Comparison of ENCODE assay signal across 8 cellular contexts in genomic region chr18:20950827-20951226, GRCh38.
DNase-seq lines count a peak whose midpoint lies in the region; ATAC-seq and TF ChIP-seq lines count a peak whose summit lies in the region.
"Not testable (repeated sequence)": the region's sequence is repeated elsewhere in the genome, so short reads cannot be mapped to it uniquely, and the experiment has no call there.

No MANE protein-coding gene starts in this region.

- ATAC-seq in GM18858 (IDR thresholded peaks at IDR 0.05; ENCODE audit: unreplicated experiment) (peak; percentile 60), GM19452 (IDR thresholded peaks at IDR 0.05; ENCODE audit: unreplicated experiment) (peak; percentile 61), HG02852 (IDR thresholded peaks at IDR 0.05; ENCODE audit: unreplicated experiment) (peak; percentile 75), HG03378 (IDR thresholded peaks at IDR 0.05; ENCODE audit: unreplicated experiment) (peak; percentile 68)
- ATAC-seq in activated CD4-positive, alpha-beta T cell treated with anti-CD3 and anti-CD28 coated beads for 36 hours, result peak; percentile 73
- ATAC-seq in memory B cell (ENCODE audit: low read depth), result not testable (repeated sequence)

- H3K36me3 ChIP-seq in A673 (ENCODE audit: insufficient read depth, low read length, poor library complexity, severe bottlenecking), result not testable (repeated sequence)

- not testable (repeated sequence) for TF ChIP-seq CTCF in A673 (conservative IDR thresholded peaks at IDR 0.05; ENCODE audit: low read depth, low read length)

- not testable (repeated sequence) for H3K4me3 ChIP-seq in A673 (ENCODE audit: low read depth, low read length, poor library complexity, severe bottlenecking)

- POLR2A ChIA-PET in A673 (lab: Charles Lee; ENCODE audit: low non-redundant PET); activated CD4-positive, alpha-beta T cell treated with anti-CD3 and anti-CD28 coated beads for 36 hours (lab: Charles Lee): not testable (repeated sequence)

- H3K27me3 ChIP-seq in A673 (replicated peaks; ENCODE audit: insufficient read depth, low read depth, low read length, poor library complexity), result not testable (repeated sequence)

- H3K9me3 Mint-ChIP-seq in activated CD4-positive, alpha-beta T cell treated with anti-CD3 and anti-CD28 coated beads for 36 hours (ENCODE audit: low read depth); activated naive CD8-positive, alpha-beta T cell (ENCODE audit: low read depth); memory B cell: not testable (repeated sequence)

- not testable (repeated sequence) for H3K4me1 ChIP-seq in A673 (ENCODE audit: insufficient read depth, low read length, poor library complexity, severe bottlenecking)

- intact Hi-C loops in A673 (cut with micrococcal nuclease; ENCODE audit: unreplicated experiment); activated CD4-positive, alpha-beta T cell treated with anti-CD3 and anti-CD28 coated beads for 36 hours (cut with DNase I, micrococcal nuclease): not testable (repeated sequence)

- TSS peak; percentile 74 for BruUV-seq in A673 (replicated peaks; lab: Mats Ljungman, UMichigan)

- H3K4me3 Mint-ChIP-seq in activated CD4-positive, alpha-beta T cell treated with anti-CD3 and anti-CD28 coated beads for 36 hours; activated naive CD8-positive, alpha-beta T cell; memory B cell: not testable (repeated sequence)

- H3K9me3 ChIP-seq in A673 (ENCODE audit: low read depth, low read length, poor library complexity, severe bottlenecking), result not testable (repeated sequence)

- H3K27me3 Mint-ChIP-seq in activated CD4-positive, alpha-beta T cell treated with anti-CD3 and anti-CD28 coated beads for 36 hours; activated naive CD8-positive, alpha-beta T cell; memory B cell: not testable (repeated sequence)

- peaks cover 12% of the 10 kb centered on the region for H3K4me1 Mint-ChIP-seq in activated CD4-positive, alpha-beta T cell treated with anti-CD3 and anti-CD28 coated beads for 36 hours
- not testable (repeated sequence) for H3K4me1 Mint-ChIP-seq in activated naive CD8-positive, alpha-beta T cell (ENCODE audit: low read depth); memory B cell

- H3K36me3 Mint-ChIP-seq in activated CD4-positive, alpha-beta T cell treated with anti-CD3 and anti-CD28 coated beads for 36 hours (ENCODE audit: low read depth), result peaks cover 12% of the 10 kb centered on the region
- H3K36me3 Mint-ChIP-seq in activated naive CD8-positive, alpha-beta T cell, result not testable (repeated sequence)
- peaks cover 10% of the 10 kb centered on the region for H3K36me3 Mint-ChIP-seq in memory B cell

- H3K27ac Mint-ChIP-seq in activated CD4-positive, alpha-beta T cell treated with anti-CD3 and anti-CD28 coated beads for 36 hours, result peak overlapping the region; percentile 74
- peak overlapping the region; percentile 90 for H3K27ac Mint-ChIP-seq in activated naive CD8-positive, alpha-beta T cell
- peak overlapping the region; percentile 55 for H3K27ac Mint-ChIP-seq in memory B cell

- H3K27ac ChIP-seq in A673 (ENCODE audit: low read depth, low read length, poor library complexity, severe bottlenecking), result not testable (repeated sequence)

- CTCF ChIA-PET in A673 (lab: Charles Lee); activated CD4-positive, alpha-beta T cell treated with anti-CD3 and anti-CD28 coated beads for 36 hours (lab: Charles Lee): not testable (repeated sequence)

- DNase-seq in A673 (ENCODE audit: low spot score); activated CD4-positive, alpha-beta T cell treated with anti-CD3 and anti-CD28 coated beads for 36 hours; memory B cell (ENCODE audit: low spot score in 2 of 2): not testable (repeated sequence)
